Comparison of ENCODE assay signal across 10 cellular contexts in the genomic region with DNA sequence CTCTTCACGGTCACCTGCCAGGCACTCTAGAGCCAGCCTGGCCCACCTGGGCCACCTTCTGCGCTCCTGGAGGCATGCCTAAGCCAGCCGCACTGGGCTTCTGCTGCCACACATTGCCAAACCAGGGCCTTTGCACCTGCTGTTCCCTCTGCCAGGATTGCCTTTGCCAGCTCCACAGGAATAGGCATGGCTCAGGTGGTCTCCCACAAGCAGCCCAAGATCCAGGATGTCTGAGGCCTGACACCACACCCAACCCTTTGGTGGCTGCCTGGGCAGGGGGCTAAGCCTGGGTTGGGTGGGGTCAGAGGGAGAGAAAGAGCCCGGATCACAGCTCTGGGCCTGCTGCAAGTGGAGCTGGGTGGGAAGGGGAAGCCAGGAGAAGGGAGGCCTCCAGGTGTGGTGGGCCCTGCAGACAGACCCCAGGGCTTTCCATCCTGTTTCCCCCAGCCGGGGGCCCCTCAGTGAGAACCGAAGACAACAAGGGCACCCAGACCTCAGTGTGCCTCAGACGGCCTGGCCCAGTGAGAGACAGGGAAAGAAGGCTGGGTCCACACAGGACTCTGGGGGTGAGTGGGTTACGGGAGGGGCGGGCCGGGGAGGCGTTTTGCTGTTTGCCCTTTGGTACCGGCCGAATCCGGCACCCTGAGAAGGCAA. TPM values are rescaled to one million over a fixed set of nuclear protein-coding genes. Genes with fewer than 3 reads are reported as not detected.
DNase-seq lines count a peak whose midpoint lies in the region; ATAC-seq and TF ChIP-seq lines count a peak whose summit lies in the region.
"Had no signal": no experiment of that assay in that cellular context is flagged by ENCODE, and none has a peak within 500 bp of the region (broad histone marks: within the 10 kb centered on the region; RNA-seq: fewer than 3 reads in every experiment).

No MANE protein-coding gene starts in this region.

- no peak overlapping the region for H3K4me2 ChIP-seq in SK-N-SH

- H3K36me3 ChIP-seq in ascending aorta = no peaks in the 10 kb centered on the region
- H3K36me3 ChIP-seq in SK-N-SH (replicated peaks in 1 of 2; ENCODE audit: control insufficient read depth in 1 of 2, insufficient read depth in 2 of 2, low read length in 1 of 2) = no peaks in the 10 kb centered on the region

- H3K36me3 Mint-ChIP-seq in stimulated activated memory B cell treated with anti-CD40 and anti-IgM and Interleukin-4, amounts not matched to agents 10 μg/mL and 1 μg/mL and 100 μg/mL, for 72 hours = no peaks in the 10 kb centered on the region

- CTCF ChIA-PET in SK-N-SH (lab: Yijun Ruan, JAX) = no interaction called here

- H3K4me1 ChIP-seq in ascending aorta = peaks cover 28 to 57% of the 10 kb centered on the region in 2 donors
- peaks cover 0 to 13% of the 10 kb centered on the region in 2 experiments; a peak in 1 of 4 replicates for H3K4me1 ChIP-seq in SK-N-SH (ENCODE audit: control insufficient read depth in 1 of 2, insufficient read depth in 2 of 2, low read depth in 1 of 2, low read length in 1 of 2)

- H2AFZ ChIP-seq in SK-N-SH (ENCODE audit: low read depth) = no peak overlapping the region

- 91% methylated on average over 14 of the region's 14 CpGs for WGBS in SK-N-SH (ENCODE audit: low lambda C conversion rate)

- TF ChIP-seq CTCF in ascending aorta (IDR thresholded peaks at IDR 0.05) (no peak), SK-N-SH (IDR thresholded peaks at IDR 0.05) (no peak)

- peak overlapping the region; percentile 90 to 92 for H3K27ac ChIP-seq in ascending aorta
- H3K27ac ChIP-seq in SK-N-SH (ENCODE audit: low read depth in 2 of 2, low read length in 1 of 2) = no peak overlapping the region
- H3K27ac ChIP-seq in caudate nucleus (ENCODE audit: low read depth, low read length) = no peak overlapping the region
- H3K27ac ChIP-seq: SK-N-MC had no signal

- H3K4me3 ChIP-seq in ascending aorta (peak overlapping the region in 1 of 2 donors; percentile 74), SK-N-SH (ENCODE audit: low read depth in 2 of 2, low read length in 1 of 2) (no peak overlapping the region)
- H3K4me3 ChIP-seq: SK-N-MC had no signal

- POLR2A ChIA-PET in SK-N-SH (lab: Yijun Ruan, JAX) = no interaction called here

- H3K9me2 ChIP-seq in SK-N-SH = no peaks in the 10 kb centered on the region

- H3K27me3 Mint-ChIP-seq in stimulated activated memory B cell treated with anti-CD40 and anti-IgM and Interleukin-4, amounts not matched to agents 10 μg/mL and 1 μg/mL and 100 μg/mL, for 72 hours = no peaks in the 10 kb centered on the region

- peaks cover 68% of the 10 kb centered on the region for H3K4me1 Mint-ChIP-seq in stimulated activated memory B cell treated with anti-CD40 and anti-IgM and Interleukin-4, amounts not matched to agents 10 μg/mL and 1 μg/mL and 100 μg/mL, for 72 hours

- H3F3A ChIP-seq in SK-N-SH (replicated peaks; ENCODE audit: insufficient read depth) = no peaks in the 10 kb centered on the region

- H3K9ac ChIP-seq in SK-N-SH = no peak overlapping the region

- no peak for TF ChIP-seq EP300 in SK-N-SH (IDR thresholded peaks at IDR 0.05; ENCODE audit: borderline replicate concordance in 1 of 2, low read depth in 1 of 2, low read length in 1 of 2)

- peak; percentile 7 for ATAC-seq in GM19467 (IDR thresholded peaks at IDR 0.05; ENCODE audit: unreplicated experiment)
- peak; percentile 14 for ATAC-seq in HG03159 (IDR thresholded peaks at IDR 0.05; ENCODE audit: unreplicated experiment)
- ATAC-seq in stimulated activated memory B cell treated with anti-CD40 and anti-IgM and Interleukin-4, amounts not matched to agents 10 μg/mL and 1 μg/mL and 100 μg/mL, for 72 hours = peak; percentile 54

- H3K27me3 ChIP-seq in ascending aorta = no peaks in the 10 kb centered on the region
- no peaks in the 10 kb centered on the region for H3K27me3 ChIP-seq in SK-N-SH (ENCODE audit: insufficient read depth)

- TF ChIP-seq RAD21 in SK-N-SH (IDR thresholded peaks at IDR 0.05; ENCODE audit: low read length) = no peak

- intact Hi-C loops in ascending aorta (cut with DNase I) = loop anchor here (1.0 to 5.0 kb wide), 3 partner anchors 37 to 75 kb away; no protein-coding TSS in a partner anchor

- H3K9me3 ChIP-seq in ascending aorta (no peaks in the 10 kb centered on the region), SK-N-SH (no peaks in the 10 kb centered on the region)

- H3K9me3 Mint-ChIP-seq in stimulated activated memory B cell treated with anti-CD40 and anti-IgM and Interleukin-4, amounts not matched to agents 10 μg/mL and 1 μg/mL and 100 μg/mL, for 72 hours = no peaks in the 10 kb centered on the region

- peak overlapping the region; percentile 74 for H3K27ac Mint-ChIP-seq in stimulated activated memory B cell treated with anti-CD40 and anti-IgM and Interleukin-4, amounts not matched to agents 10 μg/mL and 1 μg/mL and 100 μg/mL, for 72 hours

- H4K20me1 ChIP-seq in SK-N-SH (ENCODE audit: insufficient read depth) = no peaks in the 10 kb centered on the region

- no peaks in the 10 kb centered on the region for H3K79me2 ChIP-seq in SK-N-SH (ENCODE audit: insufficient read depth)

- peak overlapping the region; percentile 56 for H3K4me3 Mint-ChIP-seq in stimulated activated memory B cell treated with anti-CD40 and anti-IgM and Interleukin-4, amounts not matched to agents 10 μg/mL and 1 μg/mL and 100 μg/mL, for 72 hours

- peak in 1 of 2 donors; percentile 61 for DNase-seq in ascending aorta (ENCODE audit: low spot score in 2 of 2)
- DNase-seq in SK-N-SH = no peak
- no peak for DNase-seq in caudate nucleus (lab: John Stamatoyannopoulos, UW)
- no peak for DNase-seq in pons (ENCODE audit: low spot score)

TF ChIP-seq in SK-N-SH, 30 proteins besides CTCF, POLR2A, EP300 and RAD21:
- TF ChIP-seq FOXM1 (IDR thresholded peaks at IDR 0.05; ENCODE audit: low read depth) (no peak), RCOR1 (IDR thresholded peaks at IDR 0.05; ENCODE audit: low read length) (no peak), TCF12 (IDR thresholded peaks at IDR 0.05) (no peak), GATA2 (CRISPR knock-in tag; IDR thresholded peaks at IDR 0.05) (no peak), MEF2A (IDR thresholded peaks at IDR 0.05; ENCODE audit: borderline replicate concordance, low read depth) (no peak), ELF1 (IDR thresholded peaks at IDR 0.05) (no peak), TEAD4 (IDR thresholded peaks at IDR 0.05; ENCODE audit: borderline replicate concordance, insufficient read depth) (no peak), NFIC (IDR thresholded peaks at IDR 0.05; ENCODE audit: borderline replicate concordance) (no peak), POLR2AphosphoS5 (IDR thresholded peaks at IDR 0.05; ENCODE audit: low read depth, low read length) (no peak), MXI1 (IDR thresholded peaks at IDR 0.05; ENCODE audit: low read depth, low read length) (no peak), JUND (IDR thresholded peaks at IDR 0.05) (no peak), SIN3A (IDR thresholded peaks at IDR 0.05; ENCODE audit: borderline replicate concordance, low read depth, low read length) (no peak)
- TF ChIP-seq, protein P1, sequence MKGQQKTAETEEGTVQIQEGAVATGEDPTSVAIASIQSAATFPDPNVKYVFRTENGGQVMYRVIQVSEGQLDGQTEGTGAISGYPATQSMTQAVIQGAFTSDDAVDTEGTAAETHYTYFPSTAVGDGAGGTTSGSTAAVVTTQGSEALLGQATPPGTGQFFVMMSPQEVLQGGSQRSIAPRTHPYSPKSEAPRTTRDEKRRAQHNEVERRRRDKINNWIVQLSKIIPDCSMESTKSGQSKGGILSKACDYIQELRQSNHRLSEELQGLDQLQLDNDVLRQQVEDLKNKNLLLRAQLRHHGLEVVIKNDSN (IDR thresholded peaks at IDR 0.05; ENCODE audit: borderline replicate concordance, low read depth) = no peak
- TF ChIP-seq, protein P2, sequence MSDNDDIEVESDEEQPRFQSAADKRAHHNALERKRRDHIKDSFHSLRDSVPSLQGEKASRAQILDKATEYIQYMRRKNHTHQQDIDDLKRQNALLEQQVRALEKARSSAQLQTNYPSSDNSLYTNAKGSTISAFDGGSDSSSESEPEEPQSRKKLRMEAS (IDR thresholded peaks at IDR 0.05; ENCODE audit: low read depth) = no peak

RNA-seq across cellular contexts. Expression of a gene that starts 0.7 kb away (rescaled TPM):
- total RNA-seq in ascending aorta = not detected
- polyA plus RNA-seq in SK-N-SH (2012; rRNA removed) = 0.49 and 0.67 TPM in 2 replicates
- polyA plus RNA-seq in SK-N-SH (2012; cell fraction: cytosol; rRNA removed) = 0.33 and 0.35 TPM in 2 replicates
- 0.09 and 0.13 TPM in 2 replicates for polyA plus RNA-seq in SK-N-SH (2012; cell fraction: nucleus; rRNA removed)
- total RNA-seq: dermis microvascular lymphatic vessel endothelial cell, myocyte had no signal

RNA-seq across cellular contexts. Expression of a gene that starts 38.2 kb away (rescaled TPM):
- 212 TPM for total RNA-seq in ascending aorta
- 141 and 165 TPM in 2 replicates for polyA plus RNA-seq in SK-N-SH (2012; rRNA removed)
- 70.5 and 92.4 TPM in 2 replicates for polyA plus RNA-seq in SK-N-SH (2012; cell fraction: cytosol; rRNA removed)
- polyA plus RNA-seq in SK-N-SH (2012; cell fraction: nucleus; rRNA removed) = 149 and 161 TPM in 2 replicates

Comparison
In these comparisons a context has a peak if more than half of its experiments do, and no peak if none do; other contexts are left out.
1. H3K27ac ChIP-seq: peak in ascending aorta (2 of 2); none in SK-N-SH (0 of 2) and caudate nucleus (single experiment).
2. Peak in every context shown above with its lines, with median percentiles within 50 percentile points of each other: ATAC-seq.